In genomic region chr5:169847519-169847918, GRCh38 we compare ENCODE assay signal across 7 cellular contexts.
"Had no signal": no experiment of that assay in that cellular context is flagged by ENCODE, and none has a peak within 500 bp of the region (broad histone marks: within the 10 kb centered on the region; RNA-seq: fewer than 3 reads in every experiment).

No MANE protein-coding gene starts in this region.

- ATAC-seq: GM23338 had no signal

- DNase-seq: H9, HCEC 1CT, IMR-90 had no signal

- H3K4me2 ChIP-seq: GM23338 had no signal

- FAIRE-seq: H1, H54, HTR-8/SVneo had no signal

- H2AFZ ChIP-seq: GM23338 had no signal

- H3K4me3 ChIP-seq: GM23338 had no signal
